Comparison of ENCODE assay signal across 1 cellular context in genomic region chr17:48241131-48241591, GRCh38.
A peak's percentile ranks its signal among the peaks of the same experiment; 100 is the strongest.
TF ChIP-seq lines count a peak whose summit lies in the region.

No MANE protein-coding gene starts in this region.

TF ChIP-seq in K562, 482 proteins besides CTCF, POLR2A, EP300 and RAD21 (continued from another document and continues in another):
- no peak for TF ChIP-seq RREB1 (CRISPR knock-in tag; IDR thresholded peaks at IDR 0.05)
- TF ChIP-seq ZNF263 (CRISPR knock-in tag; IDR thresholded peaks at IDR 0.05; ENCODE audit: borderline replicate concordance): peak; percentile 26; the same call in 1 of the 2 replicates
- no peak for TF ChIP-seq USF2 (CRISPR knock-in tag; IDR thresholded peaks at IDR 0.05)
- no peak for TF ChIP-seq RFX1 (IDR thresholded peaks at IDR 0.05)
- no peak for TF ChIP-seq SIX5 (IDR thresholded peaks at IDR 0.05; ENCODE audit: borderline replicate concordance in 1 of 2, insufficient read depth in 1 of 2, low read depth in 1 of 2, low read length in 2 of 2)
- no peak for TF ChIP-seq MTF1 (CRISPR knock-in tag; IDR thresholded peaks at IDR 0.05; ENCODE audit: borderline replicate concordance)
- no peak; the same call in 1 of the 2 replicates for TF ChIP-seq PTTG1 (tag; IDR thresholded peaks at IDR 0.05; ENCODE audit: low read depth)
- no peak for TF ChIP-seq BCOR (IDR thresholded peaks at IDR 0.05)
- TF ChIP-seq RHOXF2B (CRISPR knock-in tag; conservative IDR thresholded peaks at IDR 0.05): no peak
- no peak for TF ChIP-seq HDGF (IDR thresholded peaks at IDR 0.05)
- TF ChIP-seq NR2F6 (CRISPR knock-in tag; IDR thresholded peaks at IDR 0.05): no peak
- no peak for TF ChIP-seq ZNF408 (CRISPR knock-in tag; IDR thresholded peaks at IDR 0.05; ENCODE audit: low read depth)
- TF ChIP-seq YBX1 (IDR thresholded peaks at IDR 0.05): no peak
- no peak for TF ChIP-seq ZNF146 (CRISPR knock-in tag; IDR thresholded peaks at IDR 0.05; ENCODE audit: unreplicated experiment)
- peak; percentile 64; the same call in 1 of the 2 replicates for TF ChIP-seq ATF4 (CRISPR knock-in tag; IDR thresholded peaks at IDR 0.05)
- TF ChIP-seq PCBP2 (IDR thresholded peaks at IDR 0.05; ENCODE audit: low read depth, low read length, poor library complexity, severe bottlenecking): no peak
- TF ChIP-seq GATAD2A (IDR thresholded peaks at IDR 0.05): peak; percentile 52; the same call in 1 of the 2 replicates
- 0 out of 2 replicates have a peak, but pooled peaks have one; percentile 14 for TF ChIP-seq C11orf30 (IDR thresholded peaks at IDR 0.05; ENCODE audit: low read depth)
- no peak for TF ChIP-seq MEIS2 (IDR thresholded peaks at IDR 0.05; ENCODE audit: partially characterized antibody)
- TF ChIP-seq ZNF41 (CRISPR knock-in tag; conservative IDR thresholded peaks at IDR 0.05): no peak
- no peak for TF ChIP-seq NFIX (CRISPR knock-in tag; IDR thresholded peaks at IDR 0.05; ENCODE audit: low read depth)
- no peak for TF ChIP-seq MXD1 (CRISPR knock-in tag; IDR thresholded peaks at IDR 0.05; ENCODE audit: borderline replicate concordance, poor library complexity, severe bottlenecking)
- 0 out of 2 replicates have a peak, but pooled peaks have one; percentile 28 for TF ChIP-seq ZNF134 (CRISPR knock-in tag; conservative IDR thresholded peaks at IDR 0.05)
- TF ChIP-seq NFIC (IDR thresholded peaks at IDR 0.05): no peak
- TF ChIP-seq FOXA3 (CRISPR knock-in tag; conservative IDR thresholded peaks at IDR 0.05 in 1 of 2, IDR thresholded peaks at IDR 0.05 in 1 of 2): no peak
- no peak for TF ChIP-seq ZNF780A (CRISPR knock-in tag; IDR thresholded peaks at IDR 0.05)
- no peak for TF ChIP-seq GMEB1 (CRISPR knock-in tag; IDR thresholded peaks at IDR 0.05)
- TF ChIP-seq TCF7 (IDR thresholded peaks at IDR 0.05; ENCODE audit: borderline replicate concordance): no peak
- no peak for TF ChIP-seq ZSCAN32 (CRISPR knock-in tag; IDR thresholded peaks at IDR 0.05)
- TF ChIP-seq ZNF175 (CRISPR knock-in tag; IDR thresholded peaks at IDR 0.05; ENCODE audit: low read depth): peak; percentile 80; the same call in 1 of the 2 replicates
- no peak for TF ChIP-seq CC2D1A (IDR thresholded peaks at IDR 0.05)
- no peak for TF ChIP-seq FIP1L1 (IDR thresholded peaks at IDR 0.05; ENCODE audit: low read depth, low read length, poor library complexity, severe bottlenecking)
- no peak for TF ChIP-seq NELFE (IDR thresholded peaks at IDR 0.05; ENCODE audit: insufficient read depth, insufficient read length)
- TF ChIP-seq RERE (CRISPR knock-in tag; IDR thresholded peaks at IDR 0.05; ENCODE audit: borderline replicate concordance): no peak
- TF ChIP-seq NCOA6 (IDR thresholded peaks at IDR 0.05): no peak
- TF ChIP-seq ZC3H8 (IDR thresholded peaks at IDR 0.05): no peak
- no peak for TF ChIP-seq CBX8 (IDR thresholded peaks at IDR 0.05; ENCODE audit: borderline replicate concordance, extremely low read depth, low read depth, low read length, poor library complexity, severe bottlenecking)
- peak; percentile 67 for TF ChIP-seq NFE2 (IDR thresholded peaks at IDR 0.05; ENCODE audit: low read depth)
- no peak for TF ChIP-seq ESRRB (CRISPR knock-in tag; IDR thresholded peaks at IDR 0.05; ENCODE audit: borderline replicate concordance)
- TF ChIP-seq ZNF253 (CRISPR knock-in tag; conservative IDR thresholded peaks at IDR 0.05): no peak
- TF ChIP-seq FOXP1 (CRISPR knock-in tag; IDR thresholded peaks at IDR 0.05): no peak
- peak; percentile 65 for TF ChIP-seq L3MBTL2 (IDR thresholded peaks at IDR 0.05)
- TF ChIP-seq ZBTB34 (CRISPR knock-in tag; IDR thresholded peaks at IDR 0.05): no peak
- TF ChIP-seq ZNF212 (CRISPR knock-in tag; IDR thresholded peaks at IDR 0.05): no peak
- TF ChIP-seq CCNT2 (IDR thresholded peaks at IDR 0.05; ENCODE audit: borderline replicate concordance, extremely low read depth, insufficient read length, low read depth, low read length): no peak
- TF ChIP-seq BRF2 (IDR thresholded peaks at IDR 0.05; ENCODE audit: borderline replicate concordance, insufficient read depth, insufficient read length): no peak
- TF ChIP-seq MAZ (CRISPR knock-in tag; conservative IDR thresholded peaks at IDR 0.05 in 1 of 2, IDR thresholded peaks at IDR 0.05 in 1 of 2): no peak
- no peak for TF ChIP-seq ZNF444 (CRISPR knock-in tag; IDR thresholded peaks at IDR 0.05)
- TF ChIP-seq JUN (IDR thresholded peaks at IDR 0.05; ENCODE audit: borderline replicate concordance, low read depth, low read length): no peak
- TF ChIP-seq JUN (CRISPR knock-in tag; IDR thresholded peaks at IDR 0.05; ENCODE audit: borderline replicate concordance): no peak
- TF ChIP-seq HSF4 (CRISPR knock-in tag; IDR thresholded peaks at IDR 0.05; ENCODE audit: borderline replicate concordance): no peak
- TF ChIP-seq BCL6 (CRISPR knock-in tag; IDR thresholded peaks at IDR 0.05): no peak
- TF ChIP-seq ZNF12 (CRISPR knock-in tag; IDR thresholded peaks at IDR 0.05): no peak
- TF ChIP-seq CBFA2T2 (conservative IDR thresholded peaks at IDR 0.05): 0 out of 2 replicates have a peak, but pooled peaks have one; percentile 16
- no peak for TF ChIP-seq POLR3A (IDR thresholded peaks at IDR 0.05; ENCODE audit: borderline replicate concordance, extremely low read depth, insufficient read depth, insufficient read length)
- no peak for TF ChIP-seq KAT2B (IDR thresholded peaks at IDR 0.05; ENCODE audit: low read depth, low read length)
